In genomic region chr20:9930142-9930541, GRCh38 we compare ENCODE assay signal across 22 cellular contexts.
A peak's percentile ranks its signal among the peaks of the same experiment; 100 is the strongest.
DNase-seq lines count a peak whose midpoint lies in the region; ATAC-seq, FAIRE-seq and TF ChIP-seq lines count a peak whose summit lies in the region.
"Had no signal": no experiment of that assay in that cellular context is flagged by ENCODE, and none has a peak within 500 bp of the region (broad histone marks: within the 10 kb centered on the region; RNA-seq: fewer than 3 reads in every experiment).

No MANE protein-coding gene starts in this region.

- H3K27ac ChIP-seq in HepG2 (ENCODE audit: extremely low read length, insufficient read depth, low read length) (no peak overlapping the region), right lobe of liver (no peak overlapping the region), keratinocyte (ENCODE audit: control insufficient read depth, insufficient read depth, low read length) (no peak overlapping the region)
- H3K27ac ChIP-seq: 22Rv1; A549; BLaER1 treated with 17β-estradiol and CSF1 and Interleukin-3, amounts not matched to agents 10 nM and 100 nM; C4-2B had no signal

- dilution Hi-C loops in keratinocyte (cut with MboI; ENCODE audit: extremely low pct_ligation_motif_present, low sequenced_read_pairs): no loop called here

- no peak for TF ChIP-seq EP300 in HepG2 (IDR thresholded peaks at IDR 0.05; ENCODE audit: low read depth in 2 of 2, low read length in 2 of 2)
- no peak for TF ChIP-seq EP300 in HepG2 (CRISPR knock-in tag; IDR thresholded peaks at IDR 0.05; ENCODE audit: borderline replicate concordance)

- CTCF ChIA-PET in HepG2 (lab: Yijun Ruan, JAX; ENCODE audit: low intra/inter-chr PET ratio, low total read pairs): no interaction called here

- no peak overlapping the region for H2AFZ ChIP-seq in HepG2 (ENCODE audit: low read length)
- no peak overlapping the region for H2AFZ ChIP-seq in keratinocyte (ENCODE audit: control insufficient read depth, low read length)

- H3K4me1 ChIP-seq in HepG2 (ENCODE audit: insufficient read depth, low read length): no peaks in the 10 kb centered on the region
- no peaks in the 10 kb centered on the region for H3K4me1 ChIP-seq in right lobe of liver
- peaks cover 32% of the 10 kb centered on the region for H3K4me1 ChIP-seq in keratinocyte (ENCODE audit: control insufficient read depth, extremely low read depth, insufficient read depth, low read length)
- H3K4me1 ChIP-seq: A549; BLaER1 treated with 17β-estradiol and CSF1 and Interleukin-3, amounts not matched to agents 10 nM and 100 nM; Caco-2 had no signal

- no peak for TF ChIP-seq RAD21 in HepG2 (CRISPR knock-in tag; IDR thresholded peaks at IDR 0.05)

- H3K79me2 ChIP-seq in HepG2 (ENCODE audit: insufficient read depth, low read length) (no peaks in the 10 kb centered on the region), keratinocyte (ENCODE audit: control insufficient read depth, insufficient read depth, low read length) (no peaks in the 10 kb centered on the region)

- no peak overlapping the region for H3K4me2 ChIP-seq in HepG2 (ENCODE audit: low read depth, low read length)
- H3K4me2 ChIP-seq in keratinocyte (ENCODE audit: control insufficient read depth, extremely low read depth, insufficient read depth, low read depth, low read length): no peak overlapping the region
- H3K4me2 ChIP-seq: A549; BLaER1 treated with 17β-estradiol and CSF1 and Interleukin-3, amounts not matched to agents 10 nM and 100 nM had no signal

- no TSS peak for BruUV-seq in HepG2 (replicated peaks; lab: Mats Ljungman, UMichigan)

- in situ Hi-C loops in HepG2 (cut with HindIII; ENCODE audit: extremely low pct_ligation_motif_present, low pct_unique_long_range_greater_than_20kb): no loop called here

- under 1% methylated on average over 4 of the region's 4 CpGs for WGBS in HepG2 (ENCODE audit: low lambda C conversion rate)
- 66% methylated on average over 4 of the region's 4 CpGs for WGBS in right lobe of liver (ENCODE audit: insufficient coverage, low coverage, low lambda C conversion rate, missing lambda C conversion rate)

- no peaks in the 10 kb centered on the region for H3K36me3 ChIP-seq in HepG2 (replicated peaks in 1 of 2; ENCODE audit: control insufficient read depth in 1 of 2, insufficient read depth in 2 of 2, low read length in 2 of 2)
- H3K36me3 ChIP-seq in right lobe of liver: no peaks in the 10 kb centered on the region
- H3K36me3 ChIP-seq in keratinocyte (ENCODE audit: control insufficient read depth in 2 of 2, extremely low read depth in 1 of 2, insufficient read depth in 2 of 2, low read length in 2 of 2): no peaks in the 10 kb centered on the region
- H3K36me3 ChIP-seq: BLaER1 treated with 17β-estradiol and CSF1 and Interleukin-3, amounts not matched to agents 10 nM and 100 nM had no signal

- no peak for ATAC-seq in HepG2
- no peak for ATAC-seq in right lobe of liver
- ATAC-seq: A549; CD8-positive, alpha-beta T cell had no signal

- H3K9ac ChIP-seq in HepG2 (ENCODE audit: insufficient read depth, low read depth, low read length) (no peak overlapping the region), keratinocyte (ENCODE audit: control insufficient read depth, extremely low read depth, insufficient read depth, low read length) (no peak overlapping the region)
- H3K9ac ChIP-seq: BLaER1 treated with 17β-estradiol and CSF1 and Interleukin-3, amounts not matched to agents 10 nM and 100 nM had no signal

- POLR2A ChIA-PET in HepG2 (lab: Yijun Ruan, JAX): no interaction called here

- FAIRE-seq in HepG2 (lab: Jason Lieb, UNC) (no peak), keratinocyte (lab: Jason Lieb, UNC) (peak; percentile 53)
- FAIRE-seq: D721Med, G401.6, GM12891, GM19239 had no signal

- DNase-seq in NCI-H510A treated with DMSO at 0.1 percent for 48 hours (lab: John Stamatoyannopoulos, UW): peak; percentile 59
- DNase-seq in NCI-H510A (lab: John Stamatoyannopoulos, UW): no peak
- DNase-seq in HepG2 (ENCODE audit: low spot score): no peak
- DNase-seq in right lobe of liver: no peak
- DNase-seq in epithelial cell of esophagus (ENCODE audit: low read depth): peak; percentile 58
- no peak for DNase-seq in keratinocyte (ENCODE audit: low read depth, low spot score)
- no peak for DNase-seq in HK-2 (ENCODE audit: unreplicated experiment)
- DNase-seq in putamen (ENCODE audit: low spot score): no peak
- DNase-seq: AML-193; Caco-2; Calu3; CD4-positive, alpha-beta T cell; CD8-positive, alpha-beta T cell; GF-D8 had no signal

- H3K27me3 ChIP-seq in HepG2 (ENCODE audit: control insufficient read depth in 1 of 2, insufficient read depth in 2 of 2, low read length in 2 of 2): no peaks in the 10 kb centered on the region
- H3K27me3 ChIP-seq in right lobe of liver: no peaks in the 10 kb centered on the region
- H3K27me3 ChIP-seq in keratinocyte (ENCODE audit: control insufficient read depth, extremely low read depth, insufficient read depth, low read length): no peaks in the 10 kb centered on the region
- H3K27me3 ChIP-seq: BLaER1 treated with 17β-estradiol and CSF1 and Interleukin-3, amounts not matched to agents 10 nM and 100 nM had no signal

- H4K20me1 ChIP-seq in HepG2 (ENCODE audit: insufficient read depth, low read length): no peaks in the 10 kb centered on the region
- H4K20me1 ChIP-seq in keratinocyte (ENCODE audit: control insufficient read depth, extremely low read depth, insufficient read depth, low read length): no peaks in the 10 kb centered on the region
- H4K20me1 ChIP-seq: BLaER1 treated with 17β-estradiol and CSF1 and Interleukin-3, amounts not matched to agents 10 nM and 100 nM had no signal

- H3K4me3 ChIP-seq in HepG2 (replicated peaks in 1 of 3; ENCODE audit: insufficient read depth in 1 of 3, low read depth in 2 of 3, low read length in 3 of 3): no peak overlapping the region
- H3K4me3 ChIP-seq in right lobe of liver: no peak overlapping the region
- no peak overlapping the region for H3K4me3 ChIP-seq in epithelial cell of esophagus (ENCODE audit: low read length)
- no peak overlapping the region for H3K4me3 ChIP-seq in keratinocyte (ENCODE audit: control insufficient read depth in 2 of 3, extremely low read depth in 1 of 3, insufficient read depth in 2 of 3, low read depth in 1 of 3, low read length in 3 of 3)
- H3K4me3 ChIP-seq: A549; BLaER1 treated with 17β-estradiol and CSF1 and Interleukin-3, amounts not matched to agents 10 nM and 100 nM had no signal

- intact Hi-C loops in HepG2 (cut with micrococcal nuclease; ENCODE audit: unreplicated experiment) (no loop called here), right lobe of liver (cut with DNase I) (no loop called here)

- no peak for TF ChIP-seq CTCF in HepG2 (CRISPR knock-in tag; IDR thresholded peaks at IDR 0.05)
- TF ChIP-seq CTCF in right lobe of liver (IDR thresholded peaks at IDR 0.05): no peak
- TF ChIP-seq CTCF in epithelial cell of esophagus (IDR thresholded peaks at IDR 0.05; ENCODE audit: insufficient read depth, low read depth, low read length, missing control alignments): no peak
- TF ChIP-seq CTCF in keratinocyte (optimal IDR thresholded peaks at IDR 0.05 in 1 of 3, IDR thresholded peaks at IDR 0.05 in 1 of 3, conservative IDR thresholded peaks at IDR 0.05 in 1 of 3; ENCODE audit: extremely low read depth in 1 of 3, insufficient read depth in 2 of 3, low read length in 3 of 3): no peak

- no peaks in the 10 kb centered on the region for H3K9me3 ChIP-seq in HepG2 (ENCODE audit: low read length)
- H3K9me3 ChIP-seq in right lobe of liver: no peaks in the 10 kb centered on the region
- no peaks in the 10 kb centered on the region for H3K9me3 ChIP-seq in keratinocyte (ENCODE audit: control insufficient read depth, low read depth, low read length)
- H3K9me3 ChIP-seq: A549; BLaER1 treated with 17β-estradiol and CSF1 and Interleukin-3, amounts not matched to agents 10 nM and 100 nM; Caco-2 had no signal

- TF ChIP-seq POLR2A in HepG2 (IDR thresholded peaks at IDR 0.05; ENCODE audit: insufficient read depth in 1 of 2, low read depth in 2 of 2, low read length in 2 of 2) (no peak), right lobe of liver (IDR thresholded peaks at IDR 0.05) (no peak)

- H3K9me1 ChIP-seq in keratinocyte (ENCODE audit: control insufficient read depth, extremely low read depth, insufficient read depth, low read length): no peaks in the 10 kb centered on the region

TF ChIP-seq in HepG2, 621 proteins besides CTCF, POLR2A, EP300 and RAD21:
- TF ChIP-seq THAP8 (CRISPR knock-in tag; IDR thresholded peaks at IDR 0.05; ENCODE audit: borderline replicate concordance): no peak
- TF ChIP-seq ZNF709 (CRISPR knock-in tag; IDR thresholded peaks at IDR 0.05): no peak
- TF ChIP-seq MNT (IDR thresholded peaks at IDR 0.05): peak; percentile 100

Comparison
In these comparisons a context has a peak if more than half of its experiments do, and no peak if none do; other contexts are left out.
1. DNase-seq: peak in NCI-H510A treated with DMSO at 0.1 percent for 48 hours (single experiment) and epithelial cell of esophagus (single experiment); none in NCI-H510A (single experiment), HepG2 (single experiment), right lobe of liver (0 of 3), keratinocyte (single experiment), HK-2 (single experiment) and putamen (single experiment).